ENCODE assay signal across 12 cellular contexts in the genomic region with DNA sequence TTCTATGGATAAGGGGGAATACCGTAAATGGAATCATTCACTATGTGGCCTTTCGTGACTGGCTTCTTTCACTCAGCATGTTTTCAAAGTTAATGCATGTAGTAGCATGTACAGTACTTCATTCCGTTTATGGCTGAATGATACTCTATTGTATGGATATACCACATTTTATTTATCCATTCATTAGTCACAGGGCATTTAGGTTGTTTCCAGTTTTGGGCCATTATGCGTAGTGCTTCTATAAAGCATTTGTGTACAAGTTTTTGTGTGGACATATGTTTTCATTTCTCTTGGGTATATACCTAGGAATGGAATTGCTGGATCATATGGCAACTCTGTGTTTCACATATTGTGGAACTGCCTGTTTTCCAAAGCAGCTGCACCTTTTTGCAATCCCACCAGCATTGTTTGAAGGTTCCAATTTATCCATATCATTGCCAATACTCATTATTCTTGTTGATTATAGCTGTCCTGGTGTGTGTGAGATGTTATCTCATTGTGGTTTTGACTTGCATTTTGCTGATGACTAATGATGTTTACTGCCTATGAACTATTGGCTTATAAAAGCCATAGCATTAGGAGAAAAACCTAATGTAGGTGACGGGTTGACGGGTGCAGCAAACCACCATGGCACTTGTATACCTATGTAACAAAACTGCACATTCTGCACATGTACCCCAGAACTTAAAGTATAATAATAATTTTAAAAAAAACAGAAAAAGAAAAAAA. TPM values are rescaled to one million over a fixed set of nuclear protein-coding genes. Genes with fewer than 3 reads are reported as not detected.
A peak's percentile ranks its signal among the peaks of the same experiment; 100 is the strongest.
DNase-seq lines count a peak whose midpoint lies in the region; ATAC-seq and TF ChIP-seq lines count a peak whose summit lies in the region.
"Had no signal": no experiment of that assay in that cellular context is flagged by ENCODE, and none has a peak within 500 bp of the region (broad histone marks: within the 10 kb centered on the region; RNA-seq: fewer than 3 reads in every experiment).

No MANE protein-coding gene starts in this region.

- H3K4me1 Mint-ChIP-seq in CD8-positive, alpha-beta memory T cell = peaks cover 71 to 88% (median 82%) of the 10 kb centered on the region in 3 donors
- peaks cover 70% of the 10 kb centered on the region for H3K4me1 Mint-ChIP-seq in activated CD8-positive, alpha-beta T cell treated with anti-CD3 and anti-CD28 coated beads for 36 hours (ENCODE audit: low read depth)

- H3K27ac Mint-ChIP-seq in CD8-positive, alpha-beta memory T cell = peak overlapping the region; percentile 18 to 84 (median 54)
- peak overlapping the region; percentile 11 for H3K27ac Mint-ChIP-seq in activated CD8-positive, alpha-beta T cell treated with anti-CD3 and anti-CD28 coated beads for 36 hours

- TF ChIP-seq CTCF in Loucy (conservative IDR thresholded peaks at IDR 0.05; ENCODE audit: low read length) = no peak
- no peak for TF ChIP-seq CTCF in activated CD8-positive, alpha-beta T cell treated with anti-CD3 and anti-CD28 coated beads for 36 hours (IDR thresholded peaks at IDR 0.05)
- no peak for TF ChIP-seq CTCF in fibroblast of villous mesenchyme (IDR thresholded peaks at IDR 0.05; ENCODE audit: insufficient read depth, low read depth, low read length)
- no peak for TF ChIP-seq CTCF in ascending aorta (IDR thresholded peaks at IDR 0.05)

- H3K4me3 Mint-ChIP-seq in CD8-positive, alpha-beta memory T cell = peak overlapping the region; percentile 15 to 75 (median 52)
- H3K4me3 Mint-ChIP-seq in activated CD8-positive, alpha-beta T cell treated with anti-CD3 and anti-CD28 coated beads for 36 hours = peak overlapping the region; percentile 67

- H2AFZ ChIP-seq in Loucy (ENCODE audit: low read length) = no peak overlapping the region

- CTCF ChIA-PET in CD8-positive, alpha-beta memory T cell (lab: Charles Lee) = interaction anchor here (1.3 to 6.0 kb wide), 4 partner anchors 9 to 153 kb away, joined by 3 to 64 read pairs (median 7); a partner anchor contains a TSS
- CTCF ChIA-PET in activated CD8-positive, alpha-beta T cell treated with anti-CD3 and anti-CD28 coated beads for 36 hours (lab: Charles Lee) = interaction anchor here (0.7 to 1.6 kb wide), 3 partner anchors 9 to 27 kb away, joined by 3 to 5 read pairs (median 4); no protein-coding TSS in a partner anchor

- peak in 3 of 5 donors; percentile 30 to 73 (median 62) for DNase-seq in CD8-positive, alpha-beta memory T cell
- peak; percentile 62 for DNase-seq in activated CD8-positive, alpha-beta T cell treated with anti-CD3 and anti-CD28 coated beads for 36 hours
- DNase-seq in fibroblast of villous mesenchyme (ENCODE audit: low read depth) = peak; percentile 72
- no peak for DNase-seq in pons (ENCODE audit: low spot score)
- DNase-seq in ascending aorta (ENCODE audit: low spot score in 2 of 2) = no peak
- DNase-seq: Calu3, naive B cell, NCI-H1048, SJCRH30 had no signal

- peak overlapping the region; percentile 31 for H3K4me3 ChIP-seq in CD8-positive, alpha-beta memory T cell (ENCODE audit: low read length)
- H3K4me3 ChIP-seq in Loucy (ENCODE audit: low read length, poor library complexity, severe bottlenecking) (peak overlapping the region; percentile 36), fibroblast of villous mesenchyme (ENCODE audit: low read depth, low read length) (no peak overlapping the region), ascending aorta (no peak overlapping the region)
- H3K4me3 ChIP-seq: SJCRH30 had no signal

- no peak overlapping the region for H3K9ac ChIP-seq in Loucy (ENCODE audit: low read depth, low read length, poor library complexity, severe bottlenecking)

- no peaks in the 10 kb centered on the region for H3K27me3 ChIP-seq in CD8-positive, alpha-beta memory T cell (ENCODE audit: insufficient read depth, low read length, poor library complexity, severe bottlenecking)
- H3K27me3 ChIP-seq in Loucy (ENCODE audit: insufficient read depth, low read length, poor library complexity, severe bottlenecking) = no peaks in the 10 kb centered on the region
- no peaks in the 10 kb centered on the region for H3K27me3 ChIP-seq in ascending aorta
- H3K27me3 ChIP-seq: SJCRH30 had no signal

- H3K36me3 ChIP-seq in CD8-positive, alpha-beta memory T cell (ENCODE audit: insufficient read depth, low read length) = no peaks in the 10 kb centered on the region
- peaks cover 17% of the 10 kb centered on the region for H3K36me3 ChIP-seq in Loucy (ENCODE audit: insufficient read depth, low read length)
- no peaks in the 10 kb centered on the region for H3K36me3 ChIP-seq in ascending aorta

- H3K9me3 ChIP-seq in CD8-positive, alpha-beta memory T cell (ENCODE audit: low read length) = no peaks in the 10 kb centered on the region
- H3K9me3 ChIP-seq in Loucy (ENCODE audit: insufficient read depth, low read depth, low read length) (peaks cover 23% of the 10 kb centered on the region), ascending aorta (no peaks in the 10 kb centered on the region)

- no peaks in the 10 kb centered on the region for H3K27me3 Mint-ChIP-seq in CD8-positive, alpha-beta memory T cell
- no peaks in the 10 kb centered on the region for H3K27me3 Mint-ChIP-seq in activated CD8-positive, alpha-beta T cell treated with anti-CD3 and anti-CD28 coated beads for 36 hours
- H3K27me3 Mint-ChIP-seq: naive B cell had no signal

- ATAC-seq in activated CD8-positive, alpha-beta T cell treated with anti-CD3 and anti-CD28 coated beads for 36 hours = peak; percentile 80
- ATAC-seq in GM18873 (IDR thresholded peaks at IDR 0.05; ENCODE audit: low FRiP score, unreplicated experiment) (no peak), GM21526 (IDR thresholded peaks at IDR 0.05; ENCODE audit: low FRiP score, unreplicated experiment) (no peak)

- peak overlapping the region; percentile 41 for H3K4me2 ChIP-seq in Loucy (ENCODE audit: low read depth, low read length, poor library complexity, severe bottlenecking)

- peaks cover 36% of the 10 kb centered on the region for H4K20me1 ChIP-seq in Loucy (ENCODE audit: insufficient read depth, low read length, poor library complexity, severe bottlenecking)

- H3K4me1 ChIP-seq in CD8-positive, alpha-beta memory T cell (ENCODE audit: insufficient read depth, low read length) = peaks cover 78% of the 10 kb centered on the region
- H3K4me1 ChIP-seq in Loucy (ENCODE audit: insufficient read depth, low read length, poor library complexity, severe bottlenecking) (peaks cover 57% of the 10 kb centered on the region), ascending aorta (peaks cover 0 to 6% of the 10 kb centered on the region in 2 donors)

- no peak overlapping the region for H3K27ac ChIP-seq in CD8-positive, alpha-beta memory T cell (ENCODE audit: low read depth, low read length)
- no peak overlapping the region for H3K27ac ChIP-seq in ascending aorta
- H3K27ac ChIP-seq: SJCRH30 had no signal

- H3K79me2 ChIP-seq in Loucy (ENCODE audit: insufficient read depth, low read length) = peaks cover 98% of the 10 kb centered on the region

- no peaks in the 10 kb centered on the region for H3K9me3 Mint-ChIP-seq in CD8-positive, alpha-beta memory T cell
- peaks cover 3% of the 10 kb centered on the region for H3K9me3 Mint-ChIP-seq in activated CD8-positive, alpha-beta T cell treated with anti-CD3 and anti-CD28 coated beads for 36 hours

- peaks cover 7% of the 10 kb centered on the region; the same call in 1 of the 2 replicates for H3F3A ChIP-seq in Loucy (ENCODE audit: low read depth)

- intact Hi-C loops in activated CD8-positive, alpha-beta T cell treated with anti-CD3 and anti-CD28 coated beads for 36 hours (cut with micrococcal nuclease) = no loop called here
- intact Hi-C loops in ascending aorta (cut with DNase I) = no loop called here

- no peaks in the 10 kb centered on the region for H3K9me2 ChIP-seq in Loucy (replicated peaks; ENCODE audit: low read depth, low read length)

- peaks cover 6 to 31% (median 13%) of the 10 kb centered on the region in 3 donors for H3K36me3 Mint-ChIP-seq in CD8-positive, alpha-beta memory T cell
- peaks cover 37% of the 10 kb centered on the region for H3K36me3 Mint-ChIP-seq in activated CD8-positive, alpha-beta T cell treated with anti-CD3 and anti-CD28 coated beads for 36 hours (ENCODE audit: low read depth)

- POLR2A ChIA-PET in CD8-positive, alpha-beta memory T cell (lab: Charles Lee) = interaction anchor here (0.6 to 5.4 kb wide), 5 partner anchors 10 to 45 kb away, joined by 3 to 33 read pairs (median 3); a partner anchor contains a TSS
- POLR2A ChIA-PET in activated CD8-positive, alpha-beta T cell treated with anti-CD3 and anti-CD28 coated beads for 36 hours (lab: Charles Lee) = interaction anchor here (0.9 to 1.6 kb wide), 4 partner anchors 9 to 46 kb away, joined by 3 to 4 read pairs (median 3); a partner anchor contains a TSS

RNA-seq across cellular contexts. Expression of a gene that starts 45.5 kb away (rescaled TPM):
- 10 to 100 TPM; 84.4 to 94.4 TPM for total RNA-seq in CD8-positive, alpha-beta memory T cell
- 80.6 TPM for polyA plus RNA-seq in CD8-positive, alpha-beta memory T cell
- total RNA-seq in activated CD8-positive, alpha-beta T cell treated with anti-CD3 and anti-CD28 coated beads for 36 hours = 100 to 1,000 TPM; 101 to 107 TPM
- total RNA-seq in fibroblast of villous mesenchyme (23.8 and 33.2 TPM in 2 replicates), ascending aorta (58.2 TPM)

Comparison
In these comparisons a context has a peak if more than half of its experiments do, and no peak if none do; other contexts are left out.
1. DNase-seq: peak in CD8-positive, alpha-beta memory T cell (3 of 5), activated CD8-positive, alpha-beta T cell treated with anti-CD3 and anti-CD28 coated beads for 36 hours (single experiment) and fibroblast of villous mesenchyme (single experiment); none in pons (single experiment) and ascending aorta (0 of 2).
2. H3K4me3 ChIP-seq: peak in CD8-positive, alpha-beta memory T cell (single experiment) and Loucy (single experiment); none in fibroblast of villous mesenchyme (single experiment) and ascending aorta (0 of 2).